Comparison of ENCODE assay signal across 1 cellular context in genomic region chr2:240964221-240964853, GRCh38.
TF ChIP-seq lines count a peak whose summit lies in the region.

No MANE protein-coding gene starts in this region.

TF ChIP-seq in IMR-90, 13 proteins besides CTCF, POLR2A, EP300 and RAD21:
- TF ChIP-seq MAZ (IDR thresholded peaks at IDR 0.05; ENCODE audit: borderline replicate concordance, low read depth, low read length) (no peak), BHLHE40 (IDR thresholded peaks at IDR 0.05; ENCODE audit: low read depth, low read length) (no peak), MAFK (IDR thresholded peaks at IDR 0.05; ENCODE audit: low read depth, low read length) (no peak), ELK1 (IDR thresholded peaks at IDR 0.05; ENCODE audit: borderline replicate concordance, low read depth, low read length) (no peak), RFX5 (IDR thresholded peaks at IDR 0.05; ENCODE audit: low read depth, low read length) (no peak), CEBPB (IDR thresholded peaks at IDR 0.05; ENCODE audit: low read depth, low read length) (no peak), NFE2L2 (IDR thresholded peaks at IDR 0.05; ENCODE audit: low read depth, low read length) (no peak), USF2 (IDR thresholded peaks at IDR 0.05; ENCODE audit: low read depth, low read length) (no peak), MXI1 (IDR thresholded peaks at IDR 0.05; ENCODE audit: borderline replicate concordance, low read depth, low read length) (no peak), SMC3 (IDR thresholded peaks at IDR 0.05; ENCODE audit: low read depth, low read length) (no peak), RCOR1 (IDR thresholded peaks at IDR 0.05; ENCODE audit: insufficient replicate concordance, low read length) (no peak), CHD1 (IDR thresholded peaks at IDR 0.05; ENCODE audit: low read depth, low read length) (no peak), FOS (IDR thresholded peaks at IDR 0.05; ENCODE audit: low read depth, low read length) (no peak)
